Comparison of ENCODE assay signal across 1 cellular context in the genomic region with DNA sequence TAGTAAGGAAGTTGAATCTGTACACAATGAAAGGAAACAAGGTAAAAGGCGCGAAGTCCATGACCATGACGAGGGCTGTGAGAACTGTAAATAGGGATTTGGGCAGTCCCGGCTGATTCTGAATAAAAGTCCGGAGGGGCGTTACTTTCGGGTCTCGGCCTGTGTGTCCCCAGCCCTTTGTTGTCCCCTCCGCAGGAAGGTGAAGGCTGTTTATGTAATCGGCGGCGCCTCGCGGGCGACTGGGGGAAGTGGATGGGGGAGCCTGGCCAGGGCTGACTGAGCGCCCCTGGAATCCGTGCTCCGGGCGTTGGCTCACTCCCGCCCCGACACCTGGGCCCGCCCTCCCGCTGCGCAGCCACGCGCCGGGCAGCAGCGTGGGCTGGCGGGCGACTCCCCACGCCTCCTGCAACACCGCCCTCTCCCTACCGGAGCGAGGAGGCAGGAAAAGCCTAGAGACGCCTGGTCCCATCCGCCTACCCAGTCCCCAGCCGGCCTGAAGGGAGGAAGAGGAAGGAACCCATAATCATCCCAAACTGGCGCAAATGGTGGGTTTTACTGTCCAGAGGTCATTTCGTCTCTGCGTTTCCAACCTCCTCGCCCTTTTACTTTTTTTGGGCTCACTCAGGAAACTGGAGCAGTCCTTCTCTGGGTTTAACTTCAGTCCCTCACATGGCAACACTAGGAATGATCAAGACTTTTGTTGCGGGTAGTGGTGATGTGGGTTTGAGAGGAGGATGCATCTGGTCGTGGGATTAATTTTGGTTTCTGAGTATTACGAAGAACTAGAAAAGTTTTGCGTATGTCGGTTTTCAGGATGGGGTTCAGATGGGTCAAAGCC.
TF ChIP-seq lines count a peak whose summit lies in the region.

No MANE protein-coding gene starts in this region.

TF ChIP-seq in HepG2, 621 proteins besides CTCF, POLR2A, EP300 and RAD21 (continued from another document and continues in another):
- TF ChIP-seq TBL1XR1 (IDR thresholded peaks at IDR 0.05; ENCODE audit: borderline replicate concordance, low read length, partially characterized antibody) = no peak
- TF ChIP-seq, protein P1, sequence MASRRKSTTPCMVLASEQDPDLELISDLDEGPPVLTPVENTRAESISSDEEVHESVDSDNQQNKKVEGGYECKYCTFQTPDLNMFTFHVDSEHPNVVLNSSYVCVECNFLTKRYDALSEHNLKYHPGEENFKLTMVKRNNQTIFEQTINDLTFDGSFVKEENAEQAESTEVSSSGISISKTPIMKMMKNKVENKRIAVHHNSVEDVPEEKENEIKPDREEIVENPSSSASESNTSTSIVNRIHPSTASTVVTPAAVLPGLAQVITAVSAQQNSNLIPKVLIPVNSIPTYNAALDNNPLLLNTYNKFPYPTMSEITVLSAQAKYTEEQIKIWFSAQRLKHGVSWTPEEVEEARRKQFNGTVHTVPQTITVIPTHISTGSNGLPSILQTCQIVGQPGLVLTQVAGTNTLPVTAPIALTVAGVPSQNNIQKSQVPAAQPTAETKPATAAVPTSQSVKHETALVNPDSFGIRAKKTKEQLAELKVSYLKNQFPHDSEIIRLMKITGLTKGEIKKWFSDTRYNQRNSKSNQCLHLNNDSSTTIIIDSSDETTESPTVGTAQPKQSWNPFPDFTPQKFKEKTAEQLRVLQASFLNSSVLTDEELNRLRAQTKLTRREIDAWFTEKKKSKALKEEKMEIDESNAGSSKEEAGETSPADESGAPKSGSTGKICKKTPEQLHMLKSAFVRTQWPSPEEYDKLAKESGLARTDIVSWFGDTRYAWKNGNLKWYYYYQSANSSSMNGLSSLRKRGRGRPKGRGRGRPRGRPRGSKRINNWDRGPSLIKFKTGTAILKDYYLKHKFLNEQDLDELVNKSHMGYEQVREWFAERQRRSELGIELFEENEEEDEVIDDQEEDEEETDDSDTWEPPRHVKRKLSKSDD (CRISPR knock-in tag; IDR thresholded peaks at IDR 0.05; ENCODE audit: low read depth) = no peak
- TF ChIP-seq, protein P2, sequence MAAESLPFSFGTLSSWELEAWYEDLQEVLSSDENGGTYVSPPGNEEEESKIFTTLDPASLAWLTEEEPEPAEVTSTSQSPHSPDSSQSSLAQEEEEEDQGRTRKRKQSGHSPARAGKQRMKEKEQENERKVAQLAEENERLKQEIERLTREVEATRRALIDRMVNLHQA (CRISPR knock-in tag; IDR thresholded peaks at IDR 0.05) = no peak
- TF ChIP-seq JDP2 (CRISPR knock-in tag; IDR thresholded peaks at IDR 0.05; ENCODE audit: borderline replicate concordance) = no peak; the same call in 1 of the 2 replicates
- TF ChIP-seq, protein P3, sequence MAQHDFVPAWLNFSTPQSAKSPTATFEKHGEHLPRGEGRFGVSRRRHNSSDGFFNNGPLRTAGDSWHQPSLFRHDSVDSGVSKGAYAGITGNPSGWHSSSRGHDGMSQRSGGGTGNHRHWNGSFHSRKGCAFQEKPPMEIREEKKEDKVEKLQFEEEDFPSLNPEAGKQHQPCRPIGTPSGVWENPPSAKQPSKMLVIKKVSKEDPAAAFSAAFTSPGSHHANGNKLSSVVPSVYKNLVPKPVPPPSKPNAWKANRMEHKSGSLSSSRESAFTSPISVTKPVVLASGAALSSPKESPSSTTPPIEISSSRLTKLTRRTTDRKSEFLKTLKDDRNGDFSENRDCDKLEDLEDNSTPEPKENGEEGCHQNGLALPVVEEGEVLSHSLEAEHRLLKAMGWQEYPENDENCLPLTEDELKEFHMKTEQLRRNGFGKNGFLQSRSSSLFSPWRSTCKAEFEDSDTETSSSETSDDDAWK (CRISPR knock-in tag; IDR thresholded peaks at IDR 0.05) = no peak
- TF ChIP-seq, protein P4, sequence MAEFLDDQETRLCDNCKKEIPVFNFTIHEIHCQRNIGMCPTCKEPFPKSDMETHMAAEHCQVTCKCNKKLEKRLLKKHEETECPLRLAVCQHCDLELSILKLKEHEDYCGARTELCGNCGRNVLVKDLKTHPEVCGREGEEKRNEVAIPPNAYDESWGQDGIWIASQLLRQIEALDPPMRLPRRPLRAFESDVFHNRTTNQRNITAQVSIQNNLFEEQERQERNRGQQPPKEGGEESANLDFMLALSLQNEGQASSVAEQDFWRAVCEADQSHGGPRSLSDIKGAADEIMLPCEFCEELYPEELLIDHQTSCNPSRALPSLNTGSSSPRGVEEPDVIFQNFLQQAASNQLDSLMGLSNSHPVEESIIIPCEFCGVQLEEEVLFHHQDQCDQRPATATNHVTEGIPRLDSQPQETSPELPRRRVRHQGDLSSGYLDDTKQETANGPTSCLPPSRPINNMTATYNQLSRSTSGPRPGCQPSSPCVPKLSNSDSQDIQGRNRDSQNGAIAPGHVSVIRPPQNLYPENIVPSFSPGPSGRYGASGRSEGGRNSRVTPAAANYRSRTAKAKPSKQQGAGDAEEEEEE (CRISPR knock-in tag; IDR thresholded peaks at IDR 0.05; ENCODE audit: borderline replicate concordance) = no peak
- TF ChIP-seq, protein P5, sequence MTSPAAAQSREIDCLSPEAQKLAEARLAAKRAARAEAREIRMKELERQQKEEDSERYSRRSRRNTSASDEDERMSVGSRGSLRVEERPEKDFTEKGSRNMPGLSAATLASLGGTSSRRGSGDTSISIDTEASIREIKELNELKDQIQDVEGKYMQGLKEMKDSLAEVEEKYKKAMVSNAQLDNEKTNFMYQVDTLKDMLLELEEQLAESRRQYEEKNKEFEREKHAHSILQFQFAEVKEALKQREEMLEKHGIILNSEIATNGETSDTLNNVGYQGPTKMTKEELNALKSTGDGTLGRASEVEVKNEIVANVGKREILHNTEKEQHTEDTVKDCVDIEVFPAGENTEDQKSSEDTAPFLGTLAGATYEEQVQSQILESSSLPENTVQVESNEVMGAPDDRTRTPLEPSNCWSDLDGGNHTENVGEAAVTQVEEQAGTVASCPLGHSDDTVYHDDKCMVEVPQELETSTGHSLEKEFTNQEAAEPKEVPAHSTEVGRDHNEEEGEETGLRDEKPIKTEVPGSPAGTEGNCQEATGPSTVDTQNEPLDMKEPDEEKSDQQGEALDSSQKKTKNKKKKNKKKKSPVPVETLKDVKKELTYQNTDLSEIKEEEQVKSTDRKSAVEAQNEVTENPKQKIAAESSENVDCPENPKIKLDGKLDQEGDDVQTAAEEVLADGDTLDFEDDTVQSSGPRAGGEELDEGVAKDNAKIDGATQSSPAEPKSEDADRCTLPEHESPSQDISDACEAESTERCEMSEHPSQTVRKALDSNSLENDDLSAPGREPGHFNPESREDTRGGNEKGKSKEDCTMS (CRISPR knock-in tag; conservative IDR thresholded peaks at IDR 0.05) = no peak
- TF ChIP-seq NKX3-1 (CRISPR knock-in tag; IDR thresholded peaks at IDR 0.05) = no peak
- TF ChIP-seq MAF1 (CRISPR knock-in tag; IDR thresholded peaks at IDR 0.05; ENCODE audit: borderline replicate concordance) = no peak
- TF ChIP-seq ZNF598 (CRISPR knock-in tag; IDR thresholded peaks at IDR 0.05; ENCODE audit: borderline replicate concordance) = peak; percentile 24; the same call in 1 of the 2 replicates
- TF ChIP-seq NBN (conservative IDR thresholded peaks at IDR 0.05) = no peak
- TF ChIP-seq, protein P6, sequence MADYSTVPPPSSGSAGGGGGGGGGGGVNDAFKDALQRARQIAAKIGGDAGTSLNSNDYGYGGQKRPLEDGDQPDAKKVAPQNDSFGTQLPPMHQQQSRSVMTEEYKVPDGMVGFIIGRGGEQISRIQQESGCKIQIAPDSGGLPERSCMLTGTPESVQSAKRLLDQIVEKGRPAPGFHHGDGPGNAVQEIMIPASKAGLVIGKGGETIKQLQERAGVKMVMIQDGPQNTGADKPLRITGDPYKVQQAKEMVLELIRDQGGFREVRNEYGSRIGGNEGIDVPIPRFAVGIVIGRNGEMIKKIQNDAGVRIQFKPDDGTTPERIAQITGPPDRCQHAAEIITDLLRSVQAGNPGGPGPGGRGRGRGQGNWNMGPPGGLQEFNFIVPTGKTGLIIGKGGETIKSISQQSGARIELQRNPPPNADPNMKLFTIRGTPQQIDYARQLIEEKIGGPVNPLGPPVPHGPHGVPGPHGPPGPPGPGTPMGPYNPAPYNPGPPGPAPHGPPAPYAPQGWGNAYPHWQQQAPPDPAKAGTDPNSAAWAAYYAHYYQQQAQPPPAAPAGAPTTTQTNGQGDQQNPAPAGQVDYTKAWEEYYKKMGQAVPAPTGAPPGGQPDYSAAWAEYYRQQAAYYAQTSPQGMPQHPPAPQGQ (CRISPR knock-in tag; IDR thresholded peaks at IDR 0.05; ENCODE audit: borderline replicate concordance) = 0 out of 2 replicates have a peak, but pooled peaks have one; percentile 37
- TF ChIP-seq, protein P7, sequence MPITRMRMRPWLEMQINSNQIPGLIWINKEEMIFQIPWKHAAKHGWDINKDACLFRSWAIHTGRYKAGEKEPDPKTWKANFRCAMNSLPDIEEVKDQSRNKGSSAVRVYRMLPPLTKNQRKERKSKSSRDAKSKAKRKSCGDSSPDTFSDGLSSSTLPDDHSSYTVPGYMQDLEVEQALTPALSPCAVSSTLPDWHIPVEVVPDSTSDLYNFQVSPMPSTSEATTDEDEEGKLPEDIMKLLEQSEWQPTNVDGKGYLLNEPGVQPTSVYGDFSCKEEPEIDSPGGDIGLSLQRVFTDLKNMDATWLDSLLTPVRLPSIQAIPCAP (CRISPR knock-in tag; IDR thresholded peaks at IDR 0.05; ENCODE audit: low read depth) = no peak; the same call in 1 of the 2 replicates
- TF ChIP-seq, protein P8, sequence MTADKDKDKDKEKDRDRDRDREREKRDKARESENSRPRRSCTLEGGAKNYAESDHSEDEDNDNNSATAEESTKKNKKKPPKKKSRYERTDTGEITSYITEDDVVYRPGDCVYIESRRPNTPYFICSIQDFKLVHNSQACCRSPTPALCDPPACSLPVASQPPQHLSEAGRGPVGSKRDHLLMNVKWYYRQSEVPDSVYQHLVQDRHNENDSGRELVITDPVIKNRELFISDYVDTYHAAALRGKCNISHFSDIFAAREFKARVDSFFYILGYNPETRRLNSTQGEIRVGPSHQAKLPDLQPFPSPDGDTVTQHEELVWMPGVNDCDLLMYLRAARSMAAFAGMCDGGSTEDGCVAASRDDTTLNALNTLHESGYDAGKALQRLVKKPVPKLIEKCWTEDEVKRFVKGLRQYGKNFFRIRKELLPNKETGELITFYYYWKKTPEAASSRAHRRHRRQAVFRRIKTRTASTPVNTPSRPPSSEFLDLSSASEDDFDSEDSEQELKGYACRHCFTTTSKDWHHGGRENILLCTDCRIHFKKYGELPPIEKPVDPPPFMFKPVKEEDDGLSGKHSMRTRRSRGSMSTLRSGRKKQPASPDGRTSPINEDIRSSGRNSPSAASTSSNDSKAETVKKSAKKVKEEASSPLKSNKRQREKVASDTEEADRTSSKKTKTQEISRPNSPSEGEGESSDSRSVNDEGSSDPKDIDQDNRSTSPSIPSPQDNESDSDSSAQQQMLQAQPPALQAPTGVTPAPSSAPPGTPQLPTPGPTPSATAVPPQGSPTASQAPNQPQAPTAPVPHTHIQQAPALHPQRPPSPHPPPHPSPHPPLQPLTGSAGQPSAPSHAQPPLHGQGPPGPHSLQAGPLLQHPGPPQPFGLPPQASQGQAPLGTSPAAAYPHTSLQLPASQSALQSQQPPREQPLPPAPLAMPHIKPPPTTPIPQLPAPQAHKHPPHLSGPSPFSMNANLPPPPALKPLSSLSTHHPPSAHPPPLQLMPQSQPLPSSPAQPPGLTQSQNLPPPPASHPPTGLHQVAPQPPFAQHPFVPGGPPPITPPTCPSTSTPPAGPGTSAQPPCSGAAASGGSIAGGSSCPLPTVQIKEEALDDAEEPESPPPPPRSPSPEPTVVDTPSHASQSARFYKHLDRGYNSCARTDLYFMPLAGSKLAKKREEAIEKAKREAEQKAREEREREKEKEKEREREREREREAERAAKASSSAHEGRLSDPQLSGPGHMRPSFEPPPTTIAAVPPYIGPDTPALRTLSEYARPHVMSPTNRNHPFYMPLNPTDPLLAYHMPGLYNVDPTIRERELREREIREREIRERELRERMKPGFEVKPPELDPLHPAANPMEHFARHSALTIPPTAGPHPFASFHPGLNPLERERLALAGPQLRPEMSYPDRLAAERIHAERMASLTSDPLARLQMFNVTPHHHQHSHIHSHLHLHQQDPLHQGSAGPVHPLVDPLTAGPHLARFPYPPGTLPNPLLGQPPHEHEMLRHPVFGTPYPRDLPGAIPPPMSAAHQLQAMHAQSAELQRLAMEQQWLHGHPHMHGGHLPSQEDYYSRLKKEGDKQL (CRISPR knock-in tag; IDR thresholded peaks at IDR 0.05; ENCODE audit: low read depth) = peak; percentile 40
- peak; percentile 56; the same call in 1 of the 2 replicates for TF ChIP-seq ZNF775 (CRISPR knock-in tag; IDR thresholded peaks at IDR 0.05; ENCODE audit: borderline replicate concordance)
- TF ChIP-seq NR2F6 (IDR thresholded peaks at IDR 0.05) = peak; percentile 25; the same call in 1 of the 2 replicates
- TF ChIP-seq NR2F6 (CRISPR knock-in tag; IDR thresholded peaks at IDR 0.05) = peak; percentile 81
- peak; percentile 94; the same call in 1 of the 2 replicates for TF ChIP-seq MYC (CRISPR knock-in tag; IDR thresholded peaks at IDR 0.05; ENCODE audit: borderline replicate concordance)
- TF ChIP-seq, protein P9, sequence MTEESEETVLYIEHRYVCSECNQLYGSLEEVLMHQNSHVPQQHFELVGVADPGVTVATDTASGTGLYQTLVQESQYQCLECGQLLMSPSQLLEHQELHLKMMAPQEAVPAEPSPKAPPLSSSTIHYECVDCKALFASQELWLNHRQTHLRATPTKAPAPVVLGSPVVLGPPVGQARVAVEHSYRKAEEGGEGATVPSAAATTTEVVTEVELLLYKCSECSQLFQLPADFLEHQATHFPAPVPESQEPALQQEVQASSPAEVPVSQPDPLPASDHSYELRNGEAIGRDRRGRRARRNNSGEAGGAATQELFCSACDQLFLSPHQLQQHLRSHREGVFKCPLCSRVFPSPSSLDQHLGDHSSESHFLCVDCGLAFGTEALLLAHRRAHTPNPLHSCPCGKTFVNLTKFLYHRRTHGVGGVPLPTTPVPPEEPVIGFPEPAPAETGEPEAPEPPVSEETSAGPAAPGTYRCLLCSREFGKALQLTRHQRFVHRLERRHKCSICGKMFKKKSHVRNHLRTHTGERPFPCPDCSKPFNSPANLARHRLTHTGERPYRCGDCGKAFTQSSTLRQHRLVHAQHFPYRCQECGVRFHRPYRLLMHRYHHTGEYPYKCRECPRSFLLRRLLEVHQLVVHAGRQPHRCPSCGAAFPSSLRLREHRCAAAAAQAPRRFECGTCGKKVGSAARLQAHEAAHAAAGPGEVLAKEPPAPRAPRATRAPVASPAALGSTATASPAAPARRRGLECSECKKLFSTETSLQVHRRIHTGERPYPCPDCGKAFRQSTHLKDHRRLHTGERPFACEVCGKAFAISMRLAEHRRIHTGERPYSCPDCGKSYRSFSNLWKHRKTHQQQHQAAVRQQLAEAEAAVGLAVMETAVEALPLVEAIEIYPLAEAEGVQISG (CRISPR knock-in tag; IDR thresholded peaks at IDR 0.05) = peak; percentile 85; the same call in 1 of the 2 replicates
- TF ChIP-seq, protein P10, sequence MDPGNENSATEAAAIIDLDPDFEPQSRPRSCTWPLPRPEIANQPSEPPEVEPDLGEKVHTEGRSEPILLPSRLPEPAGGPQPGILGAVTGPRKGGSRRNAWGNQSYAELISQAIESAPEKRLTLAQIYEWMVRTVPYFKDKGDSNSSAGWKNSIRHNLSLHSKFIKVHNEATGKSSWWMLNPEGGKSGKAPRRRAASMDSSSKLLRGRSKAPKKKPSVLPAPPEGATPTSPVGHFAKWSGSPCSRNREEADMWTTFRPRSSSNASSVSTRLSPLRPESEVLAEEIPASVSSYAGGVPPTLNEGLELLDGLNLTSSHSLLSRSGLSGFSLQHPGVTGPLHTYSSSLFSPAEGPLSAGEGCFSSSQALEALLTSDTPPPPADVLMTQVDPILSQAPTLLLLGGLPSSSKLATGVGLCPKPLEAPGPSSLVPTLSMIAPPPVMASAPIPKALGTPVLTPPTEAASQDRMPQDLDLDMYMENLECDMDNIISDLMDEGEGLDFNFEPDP (CRISPR knock-in tag; conservative IDR thresholded peaks at IDR 0.05) = 0 out of 2 replicates have a peak, but pooled peaks have one; percentile 12
